Comparison of ENCODE assay signal across 1 cellular context in the genomic region with DNA sequence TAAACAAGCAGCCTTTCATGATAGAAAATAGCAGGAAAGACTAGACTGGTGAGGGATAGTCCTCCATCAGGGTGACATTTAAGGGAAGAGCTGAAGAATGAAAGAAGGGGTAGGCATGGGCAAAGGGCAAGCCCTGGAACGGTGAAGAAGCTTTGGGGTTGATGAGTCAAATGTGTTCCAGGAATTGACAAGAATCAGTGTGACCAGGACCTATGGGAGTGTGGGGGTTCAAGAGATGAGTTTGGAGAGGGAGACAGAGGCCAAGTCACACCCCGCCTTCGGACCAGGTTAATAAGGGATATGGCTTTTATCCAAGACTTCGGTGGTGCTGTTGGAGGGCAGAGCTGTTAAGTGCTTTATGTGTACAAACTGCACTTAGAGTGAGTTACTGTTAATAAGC.
TF ChIP-seq lines count a peak whose summit lies in the region.

No MANE protein-coding gene starts in this region.

TF ChIP-seq in A549, 52 proteins besides CTCF, POLR2A, EP300 and RAD21 (continued from another document):
- TF ChIP-seq RARB (CRISPR knock-in tag; IDR thresholded peaks at IDR 0.05) (no peak), ZNF302 (CRISPR knock-in tag; IDR thresholded peaks at IDR 0.05) (no peak), FOXS1 (CRISPR knock-in tag; IDR thresholded peaks at IDR 0.05) (no peak), ZC3H11A (IDR thresholded peaks at IDR 0.05) (no peak), KDM1A (IDR thresholded peaks at IDR 0.05; ENCODE audit: low read depth) (no peak), CBX2 (IDR thresholded peaks at IDR 0.05; ENCODE audit: borderline replicate concordance, low read depth) (no peak), POLR2AphosphoS2 (conservative IDR thresholded peaks at IDR 0.05; ENCODE audit: low read length) (no peak), HOXA7 (CRISPR knock-in tag; IDR thresholded peaks at IDR 0.05) (no peak)
- TF ChIP-seq, protein P1, sequence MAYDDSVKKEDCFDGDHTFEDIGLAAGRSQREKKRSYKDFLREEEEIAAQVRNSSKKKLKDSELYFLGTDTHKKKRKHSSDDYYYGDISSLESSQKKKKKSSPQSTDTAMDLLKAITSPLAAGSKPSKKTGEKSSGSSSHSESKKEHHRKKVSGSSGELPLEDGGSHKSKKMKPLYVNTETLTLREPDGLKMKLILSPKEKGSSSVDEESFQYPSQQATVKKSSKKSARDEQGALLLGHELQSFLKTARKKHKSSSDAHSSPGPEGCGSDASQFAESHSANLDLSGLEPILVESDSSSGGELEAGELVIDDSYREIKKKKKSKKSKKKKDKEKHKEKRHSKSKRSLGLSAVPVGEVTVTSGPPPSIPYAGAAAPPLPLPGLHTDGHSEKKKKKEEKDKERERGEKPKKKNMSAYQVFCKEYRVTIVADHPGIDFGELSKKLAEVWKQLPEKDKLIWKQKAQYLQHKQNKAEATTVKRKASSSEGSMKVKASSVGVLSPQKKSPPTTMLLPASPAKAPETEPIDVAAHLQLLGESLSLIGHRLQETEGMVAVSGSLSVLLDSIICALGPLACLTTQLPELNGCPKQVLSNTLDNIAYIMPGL (CRISPR knock-in tag; IDR thresholded peaks at IDR 0.05; ENCODE audit: borderline replicate concordance) = no peak
- TF ChIP-seq, protein P2, sequence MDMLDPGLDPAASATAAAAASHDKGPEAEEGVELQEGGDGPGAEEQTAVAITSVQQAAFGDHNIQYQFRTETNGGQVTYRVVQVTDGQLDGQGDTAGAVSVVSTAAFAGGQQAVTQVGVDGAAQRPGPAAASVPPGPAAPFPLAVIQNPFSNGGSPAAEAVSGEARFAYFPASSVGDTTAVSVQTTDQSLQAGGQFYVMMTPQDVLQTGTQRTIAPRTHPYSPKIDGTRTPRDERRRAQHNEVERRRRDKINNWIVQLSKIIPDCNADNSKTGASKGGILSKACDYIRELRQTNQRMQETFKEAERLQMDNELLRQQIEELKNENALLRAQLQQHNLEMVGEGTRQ (IDR thresholded peaks at IDR 0.05) = no peak
